1 cellular context compared by ENCODE assay signal in genomic region chr5:103098993-103099392, GRCh38.
A peak's percentile ranks its signal among the peaks of the same experiment; 100 is the strongest.
TF ChIP-seq lines count a peak whose summit lies in the region.

No MANE protein-coding gene starts in this region.

TF ChIP-seq in K562, 482 proteins besides CTCF, POLR2A, EP300 and RAD21 (continued from another document and continues in another):
- TF ChIP-seq E4F1 (CRISPR knock-in tag; IDR thresholded peaks at IDR 0.05; ENCODE audit: borderline replicate concordance) (no peak), ZNF174 (CRISPR knock-in tag; IDR thresholded peaks at IDR 0.05) (no peak), REST (CRISPR knock-in tag; IDR thresholded peaks at IDR 0.05; ENCODE audit: low read depth) (no peak), MNT (conservative IDR thresholded peaks at IDR 0.05) (no peak), TFAM (CRISPR knock-in tag; conservative IDR thresholded peaks at IDR 0.05) (no peak), HCFC1 (IDR thresholded peaks at IDR 0.05; ENCODE audit: low read depth, low read length) (peak; percentile 75), ZNF12 (CRISPR knock-in tag; IDR thresholded peaks at IDR 0.05) (no peak), CREB3L1 (IDR thresholded peaks at IDR 0.05; ENCODE audit: borderline replicate concordance, low read depth) (no peak), ZNF561 (CRISPR knock-in tag; conservative IDR thresholded peaks at IDR 0.05) (no peak), RAD51 (IDR thresholded peaks at IDR 0.05; ENCODE audit: borderline replicate concordance, low read depth) (peak; percentile 80), CHD7 (IDR thresholded peaks at IDR 0.05; ENCODE audit: low read depth, low read length) (no peak), RB1 (IDR thresholded peaks at IDR 0.05; ENCODE audit: low read depth) (no peak), MCM7 (IDR thresholded peaks at IDR 0.05) (no peak), MTF1 (CRISPR knock-in tag; IDR thresholded peaks at IDR 0.05; ENCODE audit: borderline replicate concordance) (no peak), PURB (CRISPR knock-in tag; IDR thresholded peaks at IDR 0.05; ENCODE audit: low read depth) (no peak), E2F8 (IDR thresholded peaks at IDR 0.05; ENCODE audit: low read depth, partially characterized antibody) (no peak), ZNF23 (CRISPR knock-in tag; IDR thresholded peaks at IDR 0.05) (no peak), BACH1 (tag; IDR thresholded peaks at IDR 0.05) (no peak), SIN3B (IDR thresholded peaks at IDR 0.05; ENCODE audit: low read depth) (no peak), ZNF197 (CRISPR knock-in tag; IDR thresholded peaks at IDR 0.05; ENCODE audit: low read depth) (no peak), CBFA2T2 (conservative IDR thresholded peaks at IDR 0.05) (peak; percentile 43), XRCC3 (IDR thresholded peaks at IDR 0.05) (no peak), ZNF518B (CRISPR knock-in tag; IDR thresholded peaks at IDR 0.05) (no peak), KLF6 (CRISPR knock-in tag; IDR thresholded peaks at IDR 0.05; ENCODE audit: borderline replicate concordance) (no peak), TOE1 (IDR thresholded peaks at IDR 0.05; ENCODE audit: borderline replicate concordance) (peak; percentile 90), TOE1 (CRISPR knock-in tag; IDR thresholded peaks at IDR 0.05; ENCODE audit: borderline replicate concordance, low read depth) (no peak), ZNF143 (CRISPR knock-in tag; IDR thresholded peaks at IDR 0.05) (peak; percentile 66), BMI1 (IDR thresholded peaks at IDR 0.05; ENCODE audit: low read length) (no peak)
